In genomic region chr18:63553117-63553516, GRCh38 we compare ENCODE assay signal across 12 cellular contexts. TPM values are rescaled to one million over a fixed set of nuclear protein-coding genes. Genes with fewer than 3 reads are reported as not detected.
DNase-seq lines count a peak whose midpoint lies in the region; ATAC-seq, FAIRE-seq and TF ChIP-seq lines count a peak whose summit lies in the region.
"Had no signal": no experiment of that assay in that cellular context is flagged by ENCODE, and none has a peak within 500 bp of the region (broad histone marks: within the 10 kb centered on the region; RNA-seq: fewer than 3 reads in every experiment).

No MANE protein-coding gene starts in this region.

- no peaks in the 10 kb centered on the region for H3K9me3 ChIP-seq in SK-N-MC (ENCODE audit: low read depth, low read length)
- H3K9me3 ChIP-seq in suprapubic skin: no peaks in the 10 kb centered on the region
- no peaks in the 10 kb centered on the region for H3K9me3 ChIP-seq in stomach
- H3K9me3 ChIP-seq: tibial nerve had no signal

- TF ChIP-seq CTCF in suprapubic skin (IDR thresholded peaks at IDR 0.05): no peak
- no peak for TF ChIP-seq CTCF in stomach (IDR thresholded peaks at IDR 0.05)

- DNase-seq in H54 (ENCODE audit: insufficient read length, low spot score) (no peak), SK-N-MC (ENCODE audit: low read depth, low spot score) (no peak), left cardiac atrium (no peak), suprapubic skin (ENCODE audit: low spot score in 2 of 2) (no peak), G401 (ENCODE audit: low spot score) (no peak), stomach (no peak)
- DNase-seq in activated CD4-positive, alpha-beta T cell treated with anti-CD3 and anti-CD28 coated beads, Interleukin-2, amount 50 U/mL, for 4 hours: no peak
- no peak for DNase-seq in activated T-cell treated with anti-CD3 and anti-CD28 coated beads, Interleukin-2, amount 50 U/mL, for 72 hours
- DNase-seq: activated naive CD8-positive, alpha-beta T cell treated with anti-CD3 and anti-CD28 coated beads, Interleukin-2, amount 10 ng/mL, durations not matched to agents 7 days and 5 days; NCI-H1048; T-helper 2 cell had no signal

- no peak overlapping the region for H3K4me3 Mint-ChIP-seq in activated T-cell treated with anti-CD3 and anti-CD28 coated beads, Interleukin-2, amount 50 U/mL, for 72 hours
- H3K4me3 Mint-ChIP-seq: activated naive CD8-positive, alpha-beta T cell treated with anti-CD3 and anti-CD28 coated beads, Interleukin-2, amount 10 ng/mL, durations not matched to agents 7 days and 5 days had no signal

- peak overlapping the region; percentile 39; the same call in 1 of the 2 replicates for H3K27ac ChIP-seq in SK-N-MC
- H3K27ac ChIP-seq in suprapubic skin: peak overlapping the region; percentile 56
- H3K27ac ChIP-seq in stomach: no peak overlapping the region

- H3K4me3 ChIP-seq in SK-N-MC (no peak overlapping the region), suprapubic skin (no peak overlapping the region), stomach (no peak overlapping the region)
- H3K4me3 ChIP-seq: tibial nerve had no signal

- H3K27me3 Mint-ChIP-seq in activated T-cell treated with anti-CD3 and anti-CD28 coated beads, Interleukin-2, amount 50 U/mL, for 72 hours (ENCODE audit: low read depth): peaks cover 12% of the 10 kb centered on the region

- peak; percentile 23 for FAIRE-seq in H54 (lab: Jason Lieb, UNC)

- H3K27ac Mint-ChIP-seq in activated T-cell treated with anti-CD3 and anti-CD28 coated beads, Interleukin-2, amount 50 U/mL, for 72 hours: no peak overlapping the region
- H3K27ac Mint-ChIP-seq: activated naive CD8-positive, alpha-beta T cell treated with anti-CD3 and anti-CD28 coated beads, Interleukin-2, amount 10 ng/mL, durations not matched to agents 7 days and 5 days had no signal

- peak; percentile 84 to 86 for ATAC-seq in left cardiac atrium
- no peak for ATAC-seq in activated T-cell treated with anti-CD3 and anti-CD28 coated beads, Interleukin-2, amount 50 U/mL, for 72 hours (replicated peaks in 1 of 2)

- no peaks in the 10 kb centered on the region for H3K36me3 Mint-ChIP-seq in activated T-cell treated with anti-CD3 and anti-CD28 coated beads, Interleukin-2, amount 50 U/mL, for 72 hours (ENCODE audit: insufficient read depth in 2 of 2)
- H3K36me3 Mint-ChIP-seq: activated naive CD8-positive, alpha-beta T cell treated with anti-CD3 and anti-CD28 coated beads, Interleukin-2, amount 10 ng/mL, durations not matched to agents 7 days and 5 days had no signal

- no peaks in the 10 kb centered on the region for H3K9me3 Mint-ChIP-seq in activated T-cell treated with anti-CD3 and anti-CD28 coated beads, Interleukin-2, amount 50 U/mL, for 72 hours
- H3K9me3 Mint-ChIP-seq: activated naive CD8-positive, alpha-beta T cell treated with anti-CD3 and anti-CD28 coated beads, Interleukin-2, amount 10 ng/mL, durations not matched to agents 7 days and 5 days had no signal

- TF ChIP-seq POLR2A in H54 (IDR thresholded peaks at IDR 0.05; ENCODE audit: low read depth, low read length): no peak
- no peak for TF ChIP-seq POLR2A in suprapubic skin (IDR thresholded peaks at IDR 0.05)
- TF ChIP-seq POLR2A in stomach (IDR thresholded peaks at IDR 0.05): no peak

- no peak for TF ChIP-seq EP300 in suprapubic skin (IDR thresholded peaks at IDR 0.05)
- no peak for TF ChIP-seq EP300 in stomach (IDR thresholded peaks at IDR 0.05)

- H3K4me1 ChIP-seq in suprapubic skin (peaks cover 21% of the 10 kb centered on the region), stomach (peaks cover 0 to 9% (median 4%) of the 10 kb centered on the region in 4 donors)

- in situ Hi-C loops in G401 (cut with HindIII; ENCODE audit: low sequenced_read_pairs): no loop called here

- WGBS in suprapubic skin: 0% methylated on average over 1 of the region's 1 CpG
- WGBS in stomach, 5 donors: 0 to 38% (median 12%) methylated on average over 1 of the region's 1 CpG

- H3K9ac ChIP-seq in SK-N-MC (ENCODE audit: insufficient read length): no peak overlapping the region

- no peaks in the 10 kb centered on the region for H3K36me3 ChIP-seq in SK-N-MC (ENCODE audit: insufficient read depth, low read length)
- no peaks in the 10 kb centered on the region for H3K36me3 ChIP-seq in suprapubic skin
- no peaks in the 10 kb centered on the region for H3K36me3 ChIP-seq in stomach
- H3K36me3 ChIP-seq: tibial nerve had no signal

- no peaks in the 10 kb centered on the region for H3K27me3 ChIP-seq in suprapubic skin
- no peaks in the 10 kb centered on the region for H3K27me3 ChIP-seq in stomach
- H3K27me3 ChIP-seq: tibial nerve had no signal

- no peaks in the 10 kb centered on the region for H3K4me1 Mint-ChIP-seq in activated T-cell treated with anti-CD3 and anti-CD28 coated beads, Interleukin-2, amount 50 U/mL, for 72 hours (ENCODE audit: low read depth)
- H3K4me1 Mint-ChIP-seq: activated naive CD8-positive, alpha-beta T cell treated with anti-CD3 and anti-CD28 coated beads, Interleukin-2, amount 10 ng/mL, durations not matched to agents 7 days and 5 days had no signal

- intact Hi-C loops in left cardiac atrium (cut with DNase I) (no loop called here), stomach (cut with DNase I; ENCODE audit: low total_unique reads) (no loop called here)

RNA-seq across cellular contexts. Expression of gene SERPINB12, which starts 10.9 kb away (rescaled TPM):
- total RNA-seq in left cardiac atrium (not detected), suprapubic skin (10 to 100 TPM; 14.8 to 88.4 (median 79.5) TPM), stomach (not detected)
- total RNA-seq in G401 (2014; rRNA removed; shearing (Covaris generic)): not detected in 2 replicates
- polyA plus RNA-seq in stomach: not detected
- not detected for total RNA-seq in activated T-cell treated with anti-CD3 and anti-CD28 coated beads, Interleukin-2, amount 50 U/mL, for 72 hours
- total RNA-seq: activated naive CD8-positive, alpha-beta T cell treated with anti-CD3 and anti-CD28 coated beads, Interleukin-2, amount 10 ng/mL, durations not matched to agents 7 days and 5 days; tibial nerve had no signal

RNA-seq across cellular contexts. Expression of gene SERPINB13, which starts 34.0 kb away (rescaled TPM):
- not detected for total RNA-seq in left cardiac atrium
- total RNA-seq in suprapubic skin: 10 to 100 TPM; 10.9 to 21.8 (median 16.8) TPM
- not detected in 2 replicates for total RNA-seq in G401 (2014; rRNA removed; shearing (Covaris generic))
- under 1 TPM in 1 of 5 donors, not detected in 4; 0.55 TPM for total RNA-seq in stomach
- 10 to 100 TPM in 1 of 3 donors, not detected in 2; 51.6 TPM for polyA plus RNA-seq in stomach
- total RNA-seq in activated T-cell treated with anti-CD3 and anti-CD28 coated beads, Interleukin-2, amount 50 U/mL, for 72 hours: not detected
- total RNA-seq: activated naive CD8-positive, alpha-beta T cell treated with anti-CD3 and anti-CD28 coated beads, Interleukin-2, amount 10 ng/mL, durations not matched to agents 7 days and 5 days; tibial nerve had no signal

Comparison
In these comparisons a context has a peak if more than half of its experiments do, and no peak if none do; other contexts are left out.
1. H3K27ac ChIP-seq: peak in SK-N-MC (single experiment) and suprapubic skin (single experiment); none in stomach (0 of 5).
2. ATAC-seq: peak in left cardiac atrium (2 of 2); none in activated T-cell treated with anti-CD3 and anti-CD28 coated beads, Interleukin-2, amount 50 U/mL, for 72 hours (0 of 2).
3. RNA of gene SERPINB12, which starts 10.9 kb away (total RNA-seq): 14.8 to 88.4 TPM in suprapubic skin; not detected in left cardiac atrium, not detected in G401, not detected in stomach and not detected in activated T-cell treated with anti-CD3 and anti-CD28 coated beads, Interleukin-2, amount 50 U/mL, for 72 hours; every median in the first group is over 10 times any median in the second.
4. RNA of gene SERPINB13, which starts 34.0 kb away (total RNA-seq): 10.9 to 21.8 TPM in suprapubic skin; not detected in left cardiac atrium, not detected in G401, 0.55 TPM in stomach and not detected in activated T-cell treated with anti-CD3 and anti-CD28 coated beads, Interleukin-2, amount 50 U/mL, for 72 hours; every median in the first group is over 4 times any median in the second.